ENCODE assay signal across 1 cellular context in the genomic region with DNA sequence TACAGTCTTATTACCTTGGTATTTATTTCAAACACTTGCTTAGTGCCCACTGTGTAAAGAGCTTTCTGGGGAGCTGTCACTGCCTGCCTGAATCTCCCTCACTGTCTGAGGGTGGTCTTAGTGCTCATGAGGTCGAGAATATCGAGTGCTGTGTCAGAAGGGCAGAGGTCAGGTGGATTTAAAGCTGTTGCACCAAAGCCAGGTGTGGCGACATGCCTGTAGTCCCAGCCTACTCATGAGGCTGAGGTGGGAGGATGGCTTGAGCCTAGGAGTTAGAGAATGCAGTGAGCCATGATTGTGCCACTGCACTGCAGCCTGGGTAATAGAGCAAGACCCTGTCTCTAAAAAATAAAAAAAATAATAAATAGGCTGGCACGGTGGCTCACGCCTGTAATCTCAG.
TF ChIP-seq lines count a peak whose summit lies in the region.

No MANE protein-coding gene starts in this region.

TF ChIP-seq in HepG2, 621 proteins besides CTCF, POLR2A, EP300 and RAD21:
- TF ChIP-seq ATM (IDR thresholded peaks at IDR 0.05; ENCODE audit: borderline replicate concordance) = no peak
- no peak for TF ChIP-seq CENPBD1 (CRISPR knock-in tag; IDR thresholded peaks at IDR 0.05; ENCODE audit: borderline replicate concordance, low read depth)
- TF ChIP-seq MATR3 (CRISPR knock-in tag; IDR thresholded peaks at IDR 0.05) = no peak
- TF ChIP-seq NR2C2 (CRISPR knock-in tag; IDR thresholded peaks at IDR 0.05; ENCODE audit: borderline replicate concordance) = no peak
- no peak for TF ChIP-seq ZNF343 (CRISPR knock-in tag; IDR thresholded peaks at IDR 0.05)
- no peak for TF ChIP-seq ZNF180 (CRISPR knock-in tag; IDR thresholded peaks at IDR 0.05; ENCODE audit: borderline replicate concordance, low read depth)
- TF ChIP-seq CSRNP2 (CRISPR knock-in tag; conservative IDR thresholded peaks at IDR 0.05; ENCODE audit: low read depth) = no peak
- TF ChIP-seq ZMAT5 (CRISPR knock-in tag; IDR thresholded peaks at IDR 0.05; ENCODE audit: borderline replicate concordance, low read depth) = no peak
- TF ChIP-seq MBD4 (IDR thresholded peaks at IDR 0.05; ENCODE audit: borderline replicate concordance, low read length) = no peak
- TF ChIP-seq NR2F6 (IDR thresholded peaks at IDR 0.05) = no peak
- TF ChIP-seq NR2F6 (CRISPR knock-in tag; IDR thresholded peaks at IDR 0.05) = no peak
